37 cellular contexts compared by ENCODE assay signal in the genomic region with DNA sequence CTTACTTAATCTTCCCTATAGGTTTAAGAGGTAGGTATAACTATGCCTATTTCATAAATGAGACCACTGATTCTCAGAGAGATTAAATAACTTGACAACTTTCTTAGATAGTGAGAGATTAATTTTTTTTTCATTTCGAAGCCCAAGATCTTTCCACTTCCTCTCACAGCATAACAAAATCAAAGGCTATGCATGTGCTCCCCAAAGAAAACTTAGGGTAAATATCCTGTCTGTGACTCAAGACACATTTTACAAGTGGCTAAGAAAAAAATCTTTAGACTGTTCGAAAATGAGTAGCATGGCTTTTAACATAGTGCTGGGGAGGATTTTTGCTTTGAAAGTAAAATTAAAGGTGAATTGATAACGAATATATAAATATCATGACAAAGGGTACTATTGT. TPM values are rescaled to one million over a fixed set of nuclear protein-coding genes. Genes with fewer than 3 reads are reported as not detected.
DNase-seq lines count a peak whose midpoint lies in the region; ATAC-seq and TF ChIP-seq lines count a peak whose summit lies in the region.
"Had no signal": no experiment of that assay in that cellular context is flagged by ENCODE, and none has a peak within 500 bp of the region (broad histone marks: within the 10 kb centered on the region; RNA-seq: fewer than 3 reads in every experiment).

No MANE protein-coding gene starts in this region.

- H3K4me2 ChIP-seq in Loucy (ENCODE audit: low read depth, low read length, poor library complexity, severe bottlenecking) = no peak overlapping the region

- H3K9me3 Mint-ChIP-seq in activated T-cell treated with anti-CD3 and anti-CD28 coated beads, Interleukin-2, amount 50 U/mL, for 72 hours = no peaks in the 10 kb centered on the region
- no peaks in the 10 kb centered on the region for H3K9me3 Mint-ChIP-seq in activated naive CD8-positive, alpha-beta T cell (ENCODE audit: low read depth)
- H3K9me3 Mint-ChIP-seq in stimulated activated effector memory CD8-positive, alpha-beta T cell treated with anti-CD3 and anti-CD28 coated beads, Interleukin-12 subunit alpha, Interleukin-12 subunit beta, amount 100 ng/mL, for 72 hours = no peaks in the 10 kb centered on the region
- H3K9me3 Mint-ChIP-seq: immature natural killer cell, nephron, type B pancreatic cell had no signal

- H2AFZ ChIP-seq in Loucy (ENCODE audit: low read length) = peak overlapping the region; percentile 5; the same call in 1 of the 2 replicates

- peaks cover 44% of the 10 kb centered on the region for H3K4me1 Mint-ChIP-seq in activated T-cell treated with anti-CD3 and anti-CD28 coated beads, Interleukin-2, amount 50 U/mL, for 72 hours (ENCODE audit: low read depth)
- peaks cover 46% of the 10 kb centered on the region for H3K4me1 Mint-ChIP-seq in activated naive CD8-positive, alpha-beta T cell (ENCODE audit: low read depth)
- peaks cover 33% of the 10 kb centered on the region for H3K4me1 Mint-ChIP-seq in stimulated activated effector memory CD8-positive, alpha-beta T cell treated with anti-CD3 and anti-CD28 coated beads, Interleukin-12 subunit alpha, Interleukin-12 subunit beta, amount 100 ng/mL, for 72 hours
- H3K4me1 Mint-ChIP-seq: nephron had no signal

- no peaks in the 10 kb centered on the region for H3F3A ChIP-seq in Loucy (ENCODE audit: low read depth)

- H3K27ac Mint-ChIP-seq in activated T-cell treated with anti-CD3 and anti-CD28 coated beads, Interleukin-2, amount 50 U/mL, for 72 hours = peak overlapping the region; percentile 41
- peak overlapping the region; percentile 76 for H3K27ac Mint-ChIP-seq in activated naive CD8-positive, alpha-beta T cell
- H3K27ac Mint-ChIP-seq in stimulated activated effector memory CD8-positive, alpha-beta T cell treated with anti-CD3 and anti-CD28 coated beads, Interleukin-12 subunit alpha, Interleukin-12 subunit beta, amount 100 ng/mL, for 72 hours = no peak overlapping the region
- H3K27ac Mint-ChIP-seq: B cell, nephron, type B pancreatic cell had no signal

- H3K27me3 Mint-ChIP-seq in activated T-cell treated with anti-CD3 and anti-CD28 coated beads, Interleukin-2, amount 50 U/mL, for 72 hours (ENCODE audit: low read depth) = no peaks in the 10 kb centered on the region
- H3K27me3 Mint-ChIP-seq in activated naive CD8-positive, alpha-beta T cell = no peaks in the 10 kb centered on the region
- H3K27me3 Mint-ChIP-seq: B cell, type B pancreatic cell had no signal

- H3K9me2 ChIP-seq in Loucy (replicated peaks; ENCODE audit: low read depth, low read length) = no peaks in the 10 kb centered on the region

- H3K4me3 Mint-ChIP-seq in activated T-cell treated with anti-CD3 and anti-CD28 coated beads, Interleukin-2, amount 50 U/mL, for 72 hours = peak overlapping the region; percentile 27 to 71
- H3K4me3 Mint-ChIP-seq in activated naive CD8-positive, alpha-beta T cell = peak overlapping the region; percentile 40
- no peak overlapping the region for H3K4me3 Mint-ChIP-seq in stimulated activated effector memory CD8-positive, alpha-beta T cell treated with anti-CD3 and anti-CD28 coated beads, Interleukin-12 subunit alpha, Interleukin-12 subunit beta, amount 100 ng/mL, for 72 hours
- H3K4me3 Mint-ChIP-seq: B cell, immature natural killer cell, nephron, type B pancreatic cell had no signal

- no peak for DNase-seq in activated T-cell treated with anti-CD3 and anti-CD28 coated beads, Interleukin-2, amount 50 U/mL, for 72 hours
- no peak for DNase-seq in activated T-cell treated with anti-CD3 and anti-CD28 coated beads, Interleukin-2, amount 50 U/mL, for 48 hours
- DNase-seq in stimulated activated effector memory CD8-positive, alpha-beta T cell treated with anti-CD3 and anti-CD28 coated beads, Interleukin-12 subunit alpha, Interleukin-12 subunit beta, amount 100 ng/mL, for 72 hours (ENCODE audit: low spot score in 2 of 2) = no peak
- DNase-seq in HK-2 (ENCODE audit: unreplicated experiment) = no peak
- DNase-seq in SKM-1 (lab: John Stamatoyannopoulos, UW; ENCODE audit: unreplicated experiment) = no peak
- DNase-seq in NCI-H1105 (lab: John Stamatoyannopoulos, UW) = no peak
- DNase-seq: ACHN; activated CD4-positive, alpha-beta T cell treated with anti-CD3 and anti-CD28 coated beads, Interleukin-2, amount 50 U/mL, for 4 hours; COR-L47; erythroblast; hypothalamus; immature natural killer cell; Karpas-422; left cardiac atrium; mucosa of descending colon; NCI-H1436; NCI-H2107; NCI-H345; SHP77; sigmoid colon; stimulated activated CD4-positive, alpha-beta T cell treated with anti-CD3 and anti-CD28 coated beads, Interleukin-4, amount 100 ng/mL, for 4 hours; T-helper 9 cell had no signal

- no peaks in the 10 kb centered on the region for H3K36me3 ChIP-seq in Loucy (ENCODE audit: insufficient read depth, low read length)
- H3K36me3 ChIP-seq: cardiac muscle cell, HAP-1, sigmoid colon had no signal

- H4K20me1 ChIP-seq in Loucy (ENCODE audit: insufficient read depth, low read length, poor library complexity, severe bottlenecking) = no peaks in the 10 kb centered on the region

- H3K79me2 ChIP-seq in Loucy (ENCODE audit: insufficient read depth, low read length) = no peaks in the 10 kb centered on the region

- H3K4me3 ChIP-seq in Loucy (ENCODE audit: low read length, poor library complexity, severe bottlenecking) = no peak overlapping the region
- H3K4me3 ChIP-seq: cardiac muscle cell, coronary artery, HAP-1, lung, mucosa of descending colon, sigmoid colon had no signal

- H3K36me3 Mint-ChIP-seq in activated T-cell treated with anti-CD3 and anti-CD28 coated beads, Interleukin-2, amount 50 U/mL, for 72 hours (ENCODE audit: insufficient read depth in 2 of 2) = no peaks in the 10 kb centered on the region
- no peaks in the 10 kb centered on the region for H3K36me3 Mint-ChIP-seq in activated naive CD8-positive, alpha-beta T cell
- no peaks in the 10 kb centered on the region for H3K36me3 Mint-ChIP-seq in stimulated activated effector memory CD8-positive, alpha-beta T cell treated with anti-CD3 and anti-CD28 coated beads, Interleukin-12 subunit alpha, Interleukin-12 subunit beta, amount 100 ng/mL, for 72 hours
- H3K36me3 Mint-ChIP-seq: immature natural killer cell, type B pancreatic cell had no signal

- H3K4me1 ChIP-seq in Loucy (ENCODE audit: insufficient read depth, low read length, poor library complexity, severe bottlenecking) = no peaks in the 10 kb centered on the region
- H3K4me1 ChIP-seq: HAP-1, sigmoid colon had no signal

- no peaks in the 10 kb centered on the region for H3K9me3 ChIP-seq in Loucy (ENCODE audit: insufficient read depth, low read depth, low read length)
- H3K9me3 ChIP-seq: HAP-1, mucosa of descending colon, sigmoid colon had no signal

- ATAC-seq in activated T-cell treated with anti-CD3 and anti-CD28 coated beads, Interleukin-2, amount 50 U/mL, for 72 hours (replicated peaks in 1 of 2) = peak; percentile 58 to 68
- peak; percentile 55 for ATAC-seq in stimulated activated effector memory CD8-positive, alpha-beta T cell treated with anti-CD3 and anti-CD28 coated beads, Interleukin-12 subunit alpha, Interleukin-12 subunit beta, amount 100 ng/mL, for 72 hours
- ATAC-seq: HepG2, left cardiac atrium, mucosa of descending colon, Panc1 had no signal

- H3K27me3 ChIP-seq in Loucy (ENCODE audit: insufficient read depth, low read length, poor library complexity, severe bottlenecking) = no peaks in the 10 kb centered on the region
- H3K27me3 ChIP-seq: cardiac muscle cell, sigmoid colon had no signal

- TF ChIP-seq CTCF in Loucy (conservative IDR thresholded peaks at IDR 0.05; ENCODE audit: low read length) = no peak

- no peak overlapping the region for H3K9ac ChIP-seq in Loucy (ENCODE audit: low read depth, low read length, poor library complexity, severe bottlenecking)

RNA-seq across cellular contexts. Expression of a gene that starts 8.2 kb away (rescaled TPM):
- total RNA-seq in activated T-cell treated with anti-CD3 and anti-CD28 coated beads, Interleukin-2, amount 50 U/mL, for 72 hours = under 1 TPM; 0.17 to 0.25 TPM
- total RNA-seq: astrocyte, B cell, cardiac muscle cell, glomerular endothelial cell, HepG2, left cardiac atrium, mucosa of descending colon, omental fat pad, pulmonary artery endothelial cell, sigmoid colon had no signal

RNA-seq across cellular contexts. Expression of a gene that starts 23.3 kb away (rescaled TPM):
- 1 to 10 TPM; 3.0 to 8.0 TPM for total RNA-seq in activated T-cell treated with anti-CD3 and anti-CD28 coated beads, Interleukin-2, amount 50 U/mL, for 72 hours
- total RNA-seq: astrocyte, B cell, cardiac muscle cell, glomerular endothelial cell, HepG2, left cardiac atrium, pulmonary artery endothelial cell, sigmoid colon had no signal
